In genomic region chr20:37995856-37996625, GRCh38 we compare ENCODE assay signal across 25 cellular contexts. TPM values are rescaled to one million over a fixed set of nuclear protein-coding genes. Genes with fewer than 3 reads are reported as not detected.
A peak's percentile ranks its signal among the peaks of the same experiment; 100 is the strongest.
DNase-seq lines count a peak whose midpoint lies in the region; ATAC-seq, FAIRE-seq and TF ChIP-seq lines count a peak whose summit lies in the region.
"Had no signal": no experiment of that assay in that cellular context is flagged by ENCODE, and none has a peak within 500 bp of the region (broad histone marks: within the 10 kb centered on the region; RNA-seq: fewer than 3 reads in every experiment).

No MANE protein-coding gene starts in this region.

- H3K36me3 Mint-ChIP-seq in MCF 10A (ENCODE audit: insufficient read depth, unreplicated experiment) (peaks cover 45% of the 10 kb centered on the region), HFFc6 (ENCODE audit: low read depth) (peaks cover 23% of the 10 kb centered on the region)

- ATAC-seq in RWPE2 (ENCODE audit: low read depth) (no peak), gastrocnemius medialis (no peak)

- H3K27me3 Mint-ChIP-seq in MCF 10A (ENCODE audit: insufficient read depth, unreplicated experiment) (no peaks in the 10 kb centered on the region), HFFc6 (ENCODE audit: insufficient read depth) (no peaks in the 10 kb centered on the region; the same call in 1 of the 2 replicates)
- H3K27me3 Mint-ChIP-seq: CD8-positive, alpha-beta memory T cell had no signal

- no peak for DNase-seq in MCF 10A (ENCODE audit: unreplicated experiment)
- DNase-seq in breast epithelium (ENCODE audit: low spot score in 2 of 2), result no peak
- no peak for DNase-seq in HTR-8/SVneo (ENCODE audit: insufficient read length, low spot score)
- no peak for DNase-seq in RWPE2 (ENCODE audit: low spot score)
- peak in 1 of 2 donors; percentile 31 for DNase-seq in gastrocnemius medialis
- no peak for DNase-seq in HFFc6
- DNase-seq in EL, result no peak
- DNase-seq: Calu3; CD8-positive, alpha-beta memory T cell; DND-41; GM23248; H9; KG1; NCI-H1105; NCI-H146; NCI-H2029 treated with DMSO at 0.1 percent for 48 hours; NCI-H774; Peyer's patch; SJCRH30; T-helper 1 cell had no signal

- in situ Hi-C loops in gastrocnemius medialis (cut with MboI; ENCODE audit: low sequenced_read_pairs in 4 of 4), result loop anchor here in 3 of 4 donors (10.0 to 25.0 kb wide), 4 partner anchors 209 to 809 kb away; partner anchors contain the start of genes MROH8 (in 1 of the 3) and RPN2 (in 1 of the 3)

- no TSS peak for BruUV-seq in MCF 10A (replicated peaks; lab: Mats Ljungman, UMichigan)

- H3K27ac Mint-ChIP-seq in MCF 10A (ENCODE audit: low read depth, unreplicated experiment) (peak overlapping the region; percentile 52), HFFc6 (no peak overlapping the region)

- H3K4me3 Mint-ChIP-seq in MCF 10A (ENCODE audit: unreplicated experiment), result no peak overlapping the region
- no peak overlapping the region for H3K4me3 Mint-ChIP-seq in HFFc6
- H3K4me3 Mint-ChIP-seq: CD8-positive, alpha-beta memory T cell; H9 had no signal

- POLR2A ChIA-PET in MCF 10A (lab: Yijun Ruan, JAX), result interaction anchor here (0.6 to 6.7 kb wide), 12 partner anchors 9 to 1581 kb away, joined by 3 to 67 read pairs (median 3); partner anchors contain the start of genes MROH8, RALGAPB, RPN2 and RPRD1B

- TF ChIP-seq POLR2A in breast epithelium (IDR thresholded peaks at IDR 0.05), result no peak
- TF ChIP-seq POLR2A in gastrocnemius medialis (IDR thresholded peaks at IDR 0.05), result no peak

- H3K9me3 Mint-ChIP-seq in MCF 10A (ENCODE audit: unreplicated experiment) (no peaks in the 10 kb centered on the region), HFFc6 (no peaks in the 10 kb centered on the region)
- H3K9me3 Mint-ChIP-seq: CD8-positive, alpha-beta memory T cell; H9 had no signal

- intact Hi-C loops in MCF 10A (cut with micrococcal nuclease), result no loop called here
- intact Hi-C loops in breast epithelium (cut with DNase I; ENCODE audit: low total_unique reads), result no loop called here
- intact Hi-C loops in gastrocnemius medialis (cut with DNase I; ENCODE audit: low total_unique reads), result no loop called here

- H3K9me3 ChIP-seq in breast epithelium (no peaks in the 10 kb centered on the region), RWPE2 (ENCODE audit: severe bottlenecking) (no peaks in the 10 kb centered on the region), gastrocnemius medialis (no peaks in the 10 kb centered on the region)
- H3K9me3 ChIP-seq: Peyer's patch, SJCRH30 had no signal

- H3K4me1 Mint-ChIP-seq in MCF 10A (ENCODE audit: insufficient read depth, unreplicated experiment) (peaks cover 37% of the 10 kb centered on the region), HFFc6 (ENCODE audit: low read depth) (peaks cover 49% of the 10 kb centered on the region)

- FAIRE-seq in HTR-8/SVneo (lab: Jason Lieb, UNC), result peak; percentile 74
- FAIRE-seq: A204.1, G401.6, GM12892 had no signal

- H3K36me3 ChIP-seq in breast epithelium (peaks cover 7% of the 10 kb centered on the region), RWPE2 (ENCODE audit: low read depth) (peaks cover 83% of the 10 kb centered on the region), gastrocnemius medialis (peaks cover 5 to 53% of the 10 kb centered on the region in 2 donors)

- H3K4me1 ChIP-seq in breast epithelium (no peaks in the 10 kb centered on the region), RWPE2 (ENCODE audit: insufficient read depth, poor library complexity, severe bottlenecking) (peaks cover 45% of the 10 kb centered on the region), gastrocnemius medialis (peaks cover 55 to 56% of the 10 kb centered on the region in 2 donors)

- TF ChIP-seq CTCF in MCF 10A (IDR thresholded peaks at IDR 0.05; ENCODE audit: unreplicated experiment) (no peak), breast epithelium (IDR thresholded peaks at IDR 0.05) (no peak), RWPE2 (IDR thresholded peaks at IDR 0.05; ENCODE audit: poor library complexity, severe bottlenecking) (no peak), gastrocnemius medialis (IDR thresholded peaks at IDR 0.05 in 4 of 5, conservative IDR thresholded peaks at IDR 0.05 in 1 of 5) (no peak), HFFc6 (IDR thresholded peaks at IDR 0.05) (no peak)

- H3K27ac ChIP-seq in breast epithelium, result no peak overlapping the region
- peak overlapping the region; percentile 85 for H3K27ac ChIP-seq in RWPE2 (ENCODE audit: poor library complexity, severe bottlenecking)
- H3K27ac ChIP-seq in gastrocnemius medialis, result peak overlapping the region; percentile 84 to 93 (median 90)
- H3K27ac ChIP-seq: C4-2B, GM23248, HL-60, Peyer's patch, SJCRH30 had no signal

- H3K4me3 ChIP-seq in breast epithelium (no peak overlapping the region), RWPE2 (ENCODE audit: severe bottlenecking) (no peak overlapping the region), gastrocnemius medialis (no peak overlapping the region)
- H3K4me3 ChIP-seq: GM23248, Peyer's patch, SJCRH30 had no signal

- H3K27me3 ChIP-seq in breast epithelium, result no peaks in the 10 kb centered on the region
- H3K27me3 ChIP-seq in RWPE2 (ENCODE audit: insufficient read depth, poor library complexity, severe bottlenecking), result no peaks in the 10 kb centered on the region
- H3K27me3 ChIP-seq in gastrocnemius medialis, result no peaks in the 10 kb centered on the region
- H3K27me3 ChIP-seq: Peyer's patch, SJCRH30 had no signal

- CTCF ChIA-PET in MCF 10A (lab: Yijun Ruan, JAX), result interaction anchor here (0.6 to 2.7 kb wide), 9 partner anchors 16 to 719 kb away, joined by 3 to 35 read pairs (median 3); no protein-coding TSS in a partner anchor

RNA-seq across cellular contexts. Expression of gene TTI1, which starts 37.2 kb away (rescaled TPM):
- total RNA-seq in MCF 10A (2022), result 17.1 and 18.3 TPM in 2 replicates
- total RNA-seq in breast epithelium, result 10 to 100 TPM; 10.2 to 20.2 (median 16.7) TPM
- 10 to 100 TPM; 14.8 to 25.4 (median 20.3) TPM for total RNA-seq in gastrocnemius medialis
- total RNA-seq in HFFc6 (2021; fragmentation: NEBNext Ultra II Directional; extraction: Animal tissue kit (Norgen Biotek cat#: 25700)), result 10 to 100 TPM; 11.8 to 17.9 (median 14.1) TPM

RNA-seq across cellular contexts. Expression of gene RPRD1B, which starts 37.5 kb away (rescaled TPM):
- total RNA-seq in MCF 10A (2022) (42.6 and 53.0 TPM in 2 replicates), breast epithelium (10 to 100 TPM; 21.4 to 33.8 (median 31.3) TPM), gastrocnemius medialis (10 to 100 TPM; 25.2 to 61.0 (median 40.6) TPM)
- 10 to 100 TPM; 15.9 to 20.2 (median 19.2) TPM for total RNA-seq in HFFc6 (2021; fragmentation: NEBNext Ultra II Directional; extraction: Animal tissue kit (Norgen Biotek cat#: 25700))

Comparison
In these comparisons a context has a peak if more than half of its experiments do, and no peak if none do; other contexts are left out.
1. H3K27ac ChIP-seq: peak in RWPE2 (single experiment) and gastrocnemius medialis (4 of 4); none in breast epithelium (0 of 2).